In genomic region chr9:7520396-7520795, GRCh38 we compare ENCODE assay signal across 13 cellular contexts.
A peak's percentile ranks its signal among the peaks of the same experiment; 100 is the strongest.
DNase-seq lines count a peak whose midpoint lies in the region; ATAC-seq, FAIRE-seq and TF ChIP-seq lines count a peak whose summit lies in the region.
"Had no signal": no experiment of that assay in that cellular context is flagged by ENCODE, and none has a peak within 500 bp of the region (broad histone marks: within the 10 kb centered on the region; RNA-seq: fewer than 3 reads in every experiment).

No MANE protein-coding gene starts in this region.

- peak; percentile 52 for FAIRE-seq in bronchial epithelial cell (lab: Jason Lieb, UNC)
- FAIRE-seq: A549, GM12878 had no signal

- in situ Hi-C loops in G401 (cut with HindIII; ENCODE audit: low sequenced_read_pairs) = no loop called here

- H3K27me3 ChIP-seq in bronchial epithelial cell (ENCODE audit: control insufficient read depth, insufficient read depth, low read length) = peaks cover 2% of the 10 kb centered on the region
- no peaks in the 10 kb centered on the region for H3K27me3 ChIP-seq in PC-3 (ENCODE audit: low read length)

- no peak for ATAC-seq in PC-3
- ATAC-seq: A549; CD8-positive, alpha-beta T cell; GM12878 had no signal

- CTCF ChIA-PET in PC-3 (lab: Charles Lee) = no interaction called here

- no peaks in the 10 kb centered on the region for H3K9me2 ChIP-seq in PC-3 (replicated peaks; ENCODE audit: low read length)

- H3F3A ChIP-seq in PC-3 (ENCODE audit: low read length, unreplicated experiment) = no peaks in the 10 kb centered on the region

- no peak for TF ChIP-seq CTCF in bronchial epithelial cell (IDR thresholded peaks at IDR 0.05; ENCODE audit: insufficient read depth, low read length, severe bottlenecking)
- TF ChIP-seq CTCF in PC-3 (conservative IDR thresholded peaks at IDR 0.05; ENCODE audit: low read depth, low read length) = no peak

- POLR2A ChIA-PET in PC-3 (lab: Charles Lee; ENCODE audit: unreplicated experiment) = no interaction called here

- H3K9me3 ChIP-seq in PC-3 (ENCODE audit: low read length) = no peaks in the 10 kb centered on the region
- H3K9me3 ChIP-seq: A549 had no signal

- peak; percentile 41 for DNase-seq in DMS79 (lab: John Stamatoyannopoulos, UW)
- DNase-seq in G401 (ENCODE audit: low spot score) = peak; percentile 59
- DNase-seq in bronchial epithelial cell (ENCODE audit: low read depth) = no peak
- peak; percentile 10 for DNase-seq in left kidney (ENCODE audit: low read depth, low spot score)
- DNase-seq in cardiac septum (ENCODE audit: low spot score) = no peak
- DNase-seq in PC-3 = no peak
- DNase-seq in NCI-H226 = no peak
- DNase-seq: CD8-positive, alpha-beta T cell; COR-L47; GM23248; H9 had no signal

- BruUV-seq in PC-3 (replicated peaks; lab: Mats Ljungman, UMichigan) = no TSS peak

- H3K4me3 ChIP-seq in bronchial epithelial cell (ENCODE audit: low read depth, low read length) (no peak overlapping the region), PC-3 (ENCODE audit: low read length) (no peak overlapping the region)
- H3K4me3 ChIP-seq: A549, GM12878, GM23248 had no signal

- H3K27ac ChIP-seq in PC-3 (ENCODE audit: low read length) = no peak overlapping the region
- H3K27ac ChIP-seq: A549, GM23248 had no signal

- H2AFZ ChIP-seq in PC-3 (ENCODE audit: low read length) = no peak overlapping the region
- H2AFZ ChIP-seq: GM23248 had no signal

- intact Hi-C loops in cardiac septum (cut with DNase I) = no loop called here
- intact Hi-C loops in PC-3 (cut with micrococcal nuclease) = no loop called here

- H3K4me1 ChIP-seq in PC-3 (ENCODE audit: insufficient read depth, low read length) = no peaks in the 10 kb centered on the region
- H3K4me1 ChIP-seq: A549 had no signal

- H3K36me3 ChIP-seq in bronchial epithelial cell (ENCODE audit: control insufficient read depth, insufficient read depth, low read length) (no peaks in the 10 kb centered on the region), PC-3 (ENCODE audit: low read depth, low read length) (no peaks in the 10 kb centered on the region)

- H3K79me2 ChIP-seq in PC-3 (ENCODE audit: low read length) = no peaks in the 10 kb centered on the region

- no peak overlapping the region for H3K4me2 ChIP-seq in PC-3 (ENCODE audit: low read length)
- H3K4me2 ChIP-seq: A549 had no signal

- no peaks in the 10 kb centered on the region for H4K20me1 ChIP-seq in PC-3 (ENCODE audit: low read length)

- no peak overlapping the region for H3K9ac ChIP-seq in PC-3 (ENCODE audit: low read length)
- H3K9ac ChIP-seq: GM23248 had no signal

Comparison
In these comparisons a context has a peak if more than half of its experiments do, and no peak if none do; other contexts are left out.
1. DNase-seq: peak in DMS79 (single experiment), G401 (single experiment) and left kidney (single experiment); none in bronchial epithelial cell (single experiment), cardiac septum (single experiment), PC-3 (single experiment) and NCI-H226 (single experiment).